ENCODE assay signal across 14 cellular contexts in the genomic region with DNA sequence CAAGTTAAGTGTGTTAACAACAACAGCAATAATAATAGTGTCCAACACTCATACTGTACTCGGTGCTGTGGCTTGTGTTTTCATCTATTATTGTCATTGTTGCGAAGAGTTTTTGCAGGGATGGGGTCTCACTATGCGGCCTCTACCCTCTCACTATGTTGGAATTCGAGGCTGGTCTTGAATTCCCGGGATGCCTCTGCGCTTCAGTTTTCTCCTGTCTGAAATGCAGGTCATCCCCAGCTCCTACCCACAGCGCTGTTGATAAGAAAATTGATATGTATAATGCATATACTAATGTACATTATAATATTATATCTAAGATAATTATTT. TPM values are rescaled to one million over a fixed set of nuclear protein-coding genes. Genes with fewer than 3 reads are reported as not detected.
DNase-seq lines count a peak whose midpoint lies in the region; ATAC-seq and TF ChIP-seq lines count a peak whose summit lies in the region.
"Had no signal": no experiment of that assay in that cellular context is flagged by ENCODE, and none has a peak within 500 bp of the region (broad histone marks: within the 10 kb centered on the region; RNA-seq: fewer than 3 reads in every experiment).

No MANE protein-coding gene starts in this region.

- TF ChIP-seq CTCF in heart right ventricle (IDR thresholded peaks at IDR 0.05), result peak in 2 of 9 donors; percentile 1 to 33
- TF ChIP-seq CTCF in stomach (IDR thresholded peaks at IDR 0.05), result no peak

- no peaks in the 10 kb centered on the region for H3K9me3 ChIP-seq in heart right ventricle
- no peaks in the 10 kb centered on the region for H3K9me3 ChIP-seq in stomach

- intact Hi-C loops in heart right ventricle (cut with DNase I) (no loop called here), Right ventricle myocardium inferior (cut with DNase I) (no loop called here), stomach (cut with DNase I; ENCODE audit: low total_unique reads) (no loop called here)

- H3K36me3 ChIP-seq in heart right ventricle, result no peaks in the 10 kb centered on the region
- no peaks in the 10 kb centered on the region for H3K36me3 ChIP-seq in stomach

- 46 to 53% methylated on average over 7 of the region's 7 CpGs for WGBS in heart right ventricle, 2 donors
- 54 to 65% (median 60%) methylated on average over 7 of the region's 7 CpGs for WGBS in stomach, 5 donors

- no peak for TF ChIP-seq EP300 in stomach (IDR thresholded peaks at IDR 0.05)

- H3K4me3 ChIP-seq in heart right ventricle (peak overlapping the region in 4 of 10 donors; percentile 42 to 51 (median 46)), stomach (peak overlapping the region in 2 of 4 donors; percentile 7 to 21)

- H3K27me3 ChIP-seq in heart right ventricle (peaks cover 0 to 7% (median 0%) of the 10 kb centered on the region in 7 donors), stomach (peaks cover 0 to 49% (median 0%) of the 10 kb centered on the region in 3 donors)

- TF ChIP-seq POLR2A in stomach (IDR thresholded peaks at IDR 0.05), result no peak

- H3K27ac ChIP-seq in heart right ventricle (peak overlapping the region in 6 of 10 donors; percentile 62 to 77 (median 66)), stomach (peak overlapping the region; percentile 81 to 91 (median 88))

- ATAC-seq in heart right ventricle, result no peak
- ATAC-seq in Right ventricle myocardium inferior, result no peak
- ATAC-seq in HG03521 (IDR thresholded peaks at IDR 0.05; ENCODE audit: unreplicated experiment), result no peak

- peaks cover 15 to 48% (median 34%) of the 10 kb centered on the region in 9 donors for H3K4me1 ChIP-seq in heart right ventricle
- peaks cover 26 to 78% (median 51%) of the 10 kb centered on the region in 4 donors for H3K4me1 ChIP-seq in stomach

- no peak for DNase-seq in heart right ventricle
- no peak for DNase-seq in Right ventricle myocardium inferior (ENCODE audit: missing footprints)
- DNase-seq in astrocyte of the hippocampus (ENCODE audit: low read depth, low spot score), result peak; percentile 59
- DNase-seq in iris pigment epithelial cell (ENCODE audit: low read depth), result peak; percentile 27
- DNase-seq in stomach, result no peak
- no peak for DNase-seq in middle frontal gyrus (ENCODE audit: extremely low spot score, low spot score)
- no peak for DNase-seq in NCI-H526 (lab: John Stamatoyannopoulos, UW)
- DNase-seq: activated CD4-positive, CD25-positive, alpha-beta regulatory T cell; activated T-cell treated with anti-CD3 and anti-CD28 coated beads, Interleukin-2, amount 50 U/mL, for 24 hours; NCI-H774 had no signal

RNA-seq across cellular contexts. Expression of a gene that starts 4.9 kb away (rescaled TPM):
- total RNA-seq in heart right ventricle, result 10 to 100 TPM in 4 of 10 donors, 1 to 10 TPM in 6; 2.0 to 33.3 (median 7.3) TPM
- polyA plus RNA-seq in heart right ventricle, result 10 to 100 TPM in 1 of 2 donors, 1 to 10 TPM in 1; 3.2 to 11.3 TPM
- 17.6 TPM for total RNA-seq in Right ventricle myocardium inferior
- 1 to 10 TPM in 2 of 5 donors, under 1 TPM in 1, not detected in 2; 0.37 to 6.2 (median 2.0) TPM for total RNA-seq in stomach
- polyA plus RNA-seq in stomach, result under 1 TPM in 2 of 3 donors, not detected in 1; 0.20 to 0.56 TPM
- total RNA-seq: H4 had no signal

RNA-seq across cellular contexts. Expression of a gene that starts 13.4 kb away (rescaled TPM):
- 10 to 100 TPM in 1 of 10 donors, 1 to 10 TPM in 9; 1.1 to 14.1 (median 2.0) TPM for total RNA-seq in heart right ventricle
- polyA plus RNA-seq in heart right ventricle, result 1 to 10 TPM in 1 of 2 donors, under 1 TPM in 1; 0.39 to 9.4 TPM
- 12.7 TPM for total RNA-seq in Right ventricle myocardium inferior
- not detected for total RNA-seq in stomach
- polyA plus RNA-seq in stomach, result not detected
- total RNA-seq: H4, ureter had no signal
- polyA plus RNA-seq: small intestine had no signal

RNA-seq across cellular contexts. Expression of a gene that starts 30.4 kb away (rescaled TPM):
- total RNA-seq in heart right ventricle, result 10 to 100 TPM in 4 of 10 donors, 1 to 10 TPM in 6; 7.1 to 16.9 (median 9.6) TPM
- polyA plus RNA-seq in heart right ventricle, result 10 to 100 TPM; 13.1 to 23.8 TPM
- total RNA-seq in Right ventricle myocardium inferior, result 13.1 TPM
- 10 to 100 TPM in 1 of 5 donors, 1 to 10 TPM in 4; 3.1 to 12.1 (median 5.1) TPM for total RNA-seq in stomach
- 10 to 100 TPM; 10.8 to 13.0 (median 11.0) TPM for polyA plus RNA-seq in stomach

RNA-seq across cellular contexts. Expression of a gene that starts 49.0 kb away (rescaled TPM):
- total RNA-seq in heart right ventricle (10 to 100 TPM; 11.6 to 18.8 (median 13.5) TPM), Right ventricle myocardium inferior (14.8 TPM), stomach (10 to 100 TPM in 1 of 5 donors, 1 to 10 TPM in 3, not detected in 1; 4.0 to 16.8 (median 6.7) TPM)
- polyA plus RNA-seq in heart right ventricle (10 to 100 TPM in 1 of 2 donors, 1 to 10 TPM in 1; 9.3 to 16.5 TPM), stomach (10 to 100 TPM in 1 of 3 donors, 1 to 10 TPM in 2; 8.7 to 10.8 (median 9.4) TPM)

RNA-seq across cellular contexts. Expression of a gene that starts 49.8 kb away (rescaled TPM):
- total RNA-seq in heart right ventricle (10 to 100 TPM in 8 of 10 donors, 1 to 10 TPM in 2; 7.9 to 22.0 (median 12.9) TPM), Right ventricle myocardium inferior (16.9 TPM), stomach (10 to 100 TPM in 3 of 5 donors, 1 to 10 TPM in 2; 2.9 to 54.3 (median 17.4) TPM)
- polyA plus RNA-seq in heart right ventricle (10 to 100 TPM; 34.9 to 39.4 TPM), stomach (10 to 100 TPM; 61.3 to 70.7 (median 68.9) TPM)

Comparison
In these comparisons a context has a peak if more than half of its experiments do, and no peak if none do; other contexts are left out.
1. DNase-seq: peak in astrocyte of the hippocampus (single experiment) and iris pigment epithelial cell (single experiment); none in heart right ventricle (0 of 2), Right ventricle myocardium inferior (single experiment), stomach (single experiment), middle frontal gyrus (single experiment) and NCI-H526 (0 of 2).